ENCODE assay signal across 1 cellular context in genomic region chr3:31041161-31041978, GRCh38.
TF ChIP-seq lines count a peak whose summit lies in the region.

No MANE protein-coding gene starts in this region.

TF ChIP-seq in HCT116, 20 proteins besides CTCF, POLR2A, EP300 and RAD21 (continued from another document):
- TF ChIP-seq REST (IDR thresholded peaks at IDR 0.05; ENCODE audit: low read depth) (no peak), CEBPB (IDR thresholded peaks at IDR 0.05; ENCODE audit: low read depth) (peak; percentile 57), YY1 (IDR thresholded peaks at IDR 0.05; ENCODE audit: extremely low read depth, insufficient replicate concordance, low read depth, low read length) (no peak), SIN3A (IDR thresholded peaks at IDR 0.05; ENCODE audit: low read depth) (peak; percentile 83), ZBTB33 (IDR thresholded peaks at IDR 0.05; ENCODE audit: extremely low read depth, insufficient replicate concordance, low read length) (no peak), MAX (IDR thresholded peaks at IDR 0.05) (peak; percentile 37; the same call in 1 of the 2 replicates), JUND (IDR thresholded peaks at IDR 0.05) (peak; percentile 86), EZH2phosphoT487 (IDR thresholded peaks at IDR 0.05; ENCODE audit: borderline replicate concordance) (no peak), ZFX (IDR thresholded peaks at IDR 0.05) (no peak), EGR1 (IDR thresholded peaks at IDR 0.05; ENCODE audit: low read depth) (no peak), EZH2 (IDR thresholded peaks at IDR 0.05) (no peak), ATF3 (IDR thresholded peaks at IDR 0.05) (no peak), FOSL1 (IDR thresholded peaks at IDR 0.05; ENCODE audit: low read depth) (peak; percentile 88)
